Comparison of ENCODE assay signal across 24 cellular contexts in genomic region chr6:38107073-38107472, GRCh38.
"Had no signal": no experiment of that assay in that cellular context is flagged by ENCODE, and none has a peak within 500 bp of the region (broad histone marks: within the 10 kb centered on the region; RNA-seq: fewer than 3 reads in every experiment).

No MANE protein-coding gene starts in this region.

- H3K9me3 Mint-ChIP-seq: activated CD4-positive, alpha-beta memory T cell treated with anti-CD3 and anti-CD28 coated beads for 36 hours; memory B cell; nephron had no signal

- H3K4me3 Mint-ChIP-seq: activated CD4-positive, alpha-beta memory T cell treated with anti-CD3 and anti-CD28 coated beads for 36 hours; activated CD8-positive, alpha-beta memory T cell treated with anti-CD3 and anti-CD28 coated beads, Interleukin-2, amount 10 ng/mL, durations not matched to agents 7 days and 5 days; activated naive CD8-positive, alpha-beta T cell treated with anti-CD3 and anti-CD28 coated beads for 36 hours; memory B cell; nephron; stimulated activated naive B cell treated with anti-CD40 and anti-IgM and Interleukin-4, amounts not matched to agents 10 μg/mL and 1 μg/mL and 100 μg/mL, for 72 hours; T-helper 17 cell had no signal

- H3K27ac ChIP-seq: breast epithelium, epithelial cell of prostate, heart right ventricle, sigmoid colon, transverse colon, uterus had no signal

- H3K9me3 ChIP-seq: breast epithelium, heart right ventricle, sigmoid colon, transverse colon, uterus had no signal

- ATAC-seq: activated CD8-positive, alpha-beta memory T cell treated with anti-CD3 and anti-CD28 coated beads, Interleukin-2, amount 10 ng/mL, durations not matched to agents 7 days and 5 days; heart right ventricle; left cardiac atrium; stimulated activated naive B cell treated with anti-CD40 and anti-IgM and Interleukin-4, amounts not matched to agents 10 μg/mL and 1 μg/mL and 100 μg/mL, for 72 hours; T-helper 17 cell had no signal

- H3K4me3 ChIP-seq: breast epithelium, heart right ventricle, sigmoid colon, smooth muscle cell, transverse colon, uterus had no signal

- H3K4me1 ChIP-seq: breast epithelium, uterus had no signal

- DNase-seq: activated CD4-positive, alpha-beta memory T cell treated with anti-CD3 and anti-CD28 coated beads for 36 hours; activated CD4-positive, alpha-beta T cell treated with anti-CD3 and anti-CD28 coated beads for 48 hours; activated CD4-positive, CD25-positive, alpha-beta regulatory T cell; activated CD8-positive, alpha-beta memory T cell treated with anti-CD3 and anti-CD28 coated beads, Interleukin-2, amount 10 ng/mL, durations not matched to agents 7 days and 5 days; activated gamma-delta T cell treated with Interleukin-2 at 50 U/mL for 16 hours; activated naive CD8-positive, alpha-beta T cell treated with anti-CD3 and anti-CD28 coated beads for 36 hours; activated T-cell treated with anti-CD3 and anti-CD28 coated beads for 4 hours; amniotic stem cell; heart right ventricle; islet precursor cell; left cardiac atrium; posterior cingulate gyrus; sigmoid colon; stimulated activated CD4-positive, alpha-beta T cell treated with anti-CD3 and anti-CD28 coated beads, Interleukin-2, amount 100 ng/mL, for 48 hours; stimulated activated CD8-positive, alpha-beta memory T cell treated with anti-CD3 and anti-CD28 coated beads, Interleukin-4, amount 100 ng/mL, for 48 hours; stimulated activated naive B cell treated with anti-CD40 and anti-IgM and Interleukin-4, amounts not matched to agents 10 μg/mL and 1 μg/mL and 100 μg/mL, for 72 hours; T-helper 17 cell; transverse colon; uterus had no signal

- H3K27me3 ChIP-seq: breast epithelium, heart right ventricle, sigmoid colon, transverse colon, uterus had no signal

- H3K36me3 ChIP-seq: breast epithelium, sigmoid colon, transverse colon, uterus had no signal

- H3K27ac Mint-ChIP-seq: activated CD4-positive, alpha-beta memory T cell treated with anti-CD3 and anti-CD28 coated beads for 36 hours; activated CD8-positive, alpha-beta memory T cell treated with anti-CD3 and anti-CD28 coated beads, Interleukin-2, amount 10 ng/mL, durations not matched to agents 7 days and 5 days; activated naive CD8-positive, alpha-beta T cell treated with anti-CD3 and anti-CD28 coated beads for 36 hours; memory B cell; nephron; stimulated activated naive B cell treated with anti-CD40 and anti-IgM and Interleukin-4, amounts not matched to agents 10 μg/mL and 1 μg/mL and 100 μg/mL, for 72 hours; T-helper 17 cell had no signal

- H3K4me2 ChIP-seq: smooth muscle cell had no signal

- H3K27me3 Mint-ChIP-seq: activated CD4-positive, alpha-beta memory T cell treated with anti-CD3 and anti-CD28 coated beads for 36 hours; activated CD8-positive, alpha-beta memory T cell treated with anti-CD3 and anti-CD28 coated beads, Interleukin-2, amount 10 ng/mL, durations not matched to agents 7 days and 5 days; activated naive CD8-positive, alpha-beta T cell treated with anti-CD3 and anti-CD28 coated beads for 36 hours; memory B cell; stimulated activated naive B cell treated with anti-CD40 and anti-IgM and Interleukin-4, amounts not matched to agents 10 μg/mL and 1 μg/mL and 100 μg/mL, for 72 hours; T-helper 17 cell had no signal
